ENCODE assay signal across 12 cellular contexts in the genomic region with DNA sequence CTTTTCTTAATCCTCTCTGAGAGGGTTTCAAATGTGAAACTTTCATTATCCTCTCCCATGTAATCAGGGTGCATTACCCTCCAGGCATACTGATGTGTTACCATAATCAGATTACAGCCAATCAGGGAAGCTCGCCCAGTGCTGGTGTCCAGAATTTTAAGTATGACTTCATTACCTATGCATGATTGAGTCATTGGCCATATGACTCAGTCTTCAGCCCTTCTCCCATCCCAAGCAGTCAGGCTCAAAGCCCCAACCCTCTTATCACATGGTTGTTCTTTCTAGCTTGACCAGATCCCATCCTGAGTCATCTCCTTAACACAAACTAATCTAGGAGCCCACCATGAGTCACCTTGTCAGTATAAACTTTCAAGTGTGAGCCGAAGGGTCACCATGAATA.
DNase-seq lines count a peak whose midpoint lies in the region; ATAC-seq and TF ChIP-seq lines count a peak whose summit lies in the region.
"Had no signal": no experiment of that assay in that cellular context is flagged by ENCODE, and none has a peak within 500 bp of the region (broad histone marks: within the 10 kb centered on the region; RNA-seq: fewer than 3 reads in every experiment).

No MANE protein-coding gene starts in this region.

- H3K27ac ChIP-seq in A673 (ENCODE audit: low read depth, low read length, poor library complexity, severe bottlenecking): no peak overlapping the region
- H3K27ac ChIP-seq: A549, skin epidermis had no signal

- H3K4me3 ChIP-seq in A673 (ENCODE audit: low read depth, low read length, poor library complexity, severe bottlenecking): no peak overlapping the region
- H3K4me3 ChIP-seq in fibroblast of pulmonary artery (replicated peaks; ENCODE audit: low read depth, low read length): no peak overlapping the region
- H3K4me3 ChIP-seq: A549, skin epidermis had no signal

- H3K9me3 ChIP-seq in A673 (ENCODE audit: low read depth, low read length, poor library complexity, severe bottlenecking): no peaks in the 10 kb centered on the region
- H3K9me3 ChIP-seq: A549, SK-N-SH had no signal

- no peaks in the 10 kb centered on the region for H3K4me1 ChIP-seq in A673 (ENCODE audit: insufficient read depth, low read length, poor library complexity, severe bottlenecking)
- H3K4me1 ChIP-seq: A549 had no signal

- DNase-seq in A673 (ENCODE audit: low spot score): peak; percentile 2
- peak; percentile 66 for DNase-seq in HK-2 (ENCODE audit: unreplicated experiment)
- peak; percentile 79 for DNase-seq in T1000 (lab: John Stamatoyannopoulos, UW)
- DNase-seq in fibroblast of pulmonary artery (ENCODE audit: low read depth): peak; percentile 23
- DNase-seq in SHP77 treated with DMSO at 0.1 percent for 48 hours (lab: John Stamatoyannopoulos, UW): no peak
- no peak for DNase-seq in activated gamma-delta T cell treated with Interleukin-2 at 50 U/mL for 16 hours
- DNase-seq: CD8-positive, alpha-beta memory T cell; SK-N-SH had no signal

- POLR2A ChIA-PET in A673 (lab: Charles Lee; ENCODE audit: low non-redundant PET): no interaction called here

- no TSS peak for BruUV-seq in A673 (replicated peaks; lab: Mats Ljungman, UMichigan)

- CTCF ChIA-PET in A673 (lab: Charles Lee): no interaction called here

- ATAC-seq in GM18520 (IDR thresholded peaks at IDR 0.05; ENCODE audit: unreplicated experiment): no peak
- no peak for ATAC-seq in GM19452 (IDR thresholded peaks at IDR 0.05; ENCODE audit: unreplicated experiment)
- ATAC-seq: A549 had no signal

- H3K27me3 ChIP-seq in A673 (replicated peaks; ENCODE audit: insufficient read depth, low read depth, low read length, poor library complexity): no peaks in the 10 kb centered on the region

- intact Hi-C loops in A673 (cut with micrococcal nuclease; ENCODE audit: unreplicated experiment): no loop called here

- no peaks in the 10 kb centered on the region for H3K36me3 ChIP-seq in A673 (ENCODE audit: insufficient read depth, low read length, poor library complexity, severe bottlenecking)

- TF ChIP-seq CTCF in A673 (conservative IDR thresholded peaks at IDR 0.05; ENCODE audit: low read depth, low read length) (no peak), fibroblast of pulmonary artery (IDR thresholded peaks at IDR 0.05; ENCODE audit: low read length, missing control alignments) (no peak)

Comparison
In these comparisons a context has a peak if more than half of its experiments do, and no peak if none do; other contexts are left out.
1. DNase-seq: peak in A673 (single experiment), HK-2 (single experiment), T1000 (single experiment) and fibroblast of pulmonary artery (single experiment); none in SHP77 treated with DMSO at 0.1 percent for 48 hours (single experiment) and activated gamma-delta T cell treated with Interleukin-2 at 50 U/mL for 16 hours (single experiment).